ENCODE assay signal across 19 cellular contexts in the genomic region with DNA sequence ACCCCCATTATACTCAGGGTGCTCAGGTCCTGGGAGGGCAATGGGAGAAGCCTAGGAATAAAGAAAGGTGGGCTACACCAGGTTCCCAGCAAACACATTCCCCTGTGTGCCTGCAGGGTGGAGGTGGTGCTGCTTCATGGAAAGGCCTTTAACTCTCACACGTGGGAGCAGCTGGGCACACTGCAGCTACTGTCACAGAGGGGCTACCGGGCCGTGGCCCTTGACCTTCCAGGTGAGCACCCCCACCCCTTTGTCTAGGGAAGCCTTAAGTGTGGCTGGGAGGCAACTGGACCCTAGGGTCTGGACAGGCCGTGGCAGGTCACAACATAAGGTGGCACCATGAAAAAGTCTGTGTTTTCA.
"Had no signal": no experiment of that assay in that cellular context is flagged by ENCODE, and none has a peak within 500 bp of the region (broad histone marks: within the 10 kb centered on the region; RNA-seq: fewer than 3 reads in every experiment).

No MANE protein-coding gene starts in this region.

- H3K27me3 Mint-ChIP-seq: activated CD4-positive, alpha-beta memory T cell treated with anti-CD3 and anti-CD28 coated beads for 36 hours; activated CD4-positive, alpha-beta T cell treated with anti-CD3 and anti-CD28 coated beads, Interleukin-2, amount 10 ng/mL, durations not matched to agents 7 days and 5 days had no signal

- DNase-seq: activated CD4-positive, CD25-positive, alpha-beta regulatory T cell; activated CD8-positive, alpha-beta memory T cell treated with anti-CD3 and anti-CD28 coated beads, Interleukin-2, amount 50 U/mL, for 4 hours; MM.1S; NCI-H1105; NCI-H1436 treated with DMSO at 0.1 percent for 48 hours; NCI-H187; NCI-H2081; NCI-H446 treated with DMSO at 0.1 percent for 48 hours; NCI-H526; NCI-H82; PC-3; SIG-M5 had no signal

- H3K9me3 Mint-ChIP-seq: activated CD4-positive, alpha-beta memory T cell treated with anti-CD3 and anti-CD28 coated beads for 36 hours; activated CD4-positive, alpha-beta T cell treated with anti-CD3 and anti-CD28 coated beads, Interleukin-2, amount 10 ng/mL, durations not matched to agents 7 days and 5 days; activated naive CD4-positive, alpha-beta T cell treated with anti-CD3 and anti-CD28 coated beads, Interleukin-2, amount 50 U/mL, for 72 hours; activated T-helper 1 cell treated with anti-CD3 and anti-CD28 coated beads, Interleukin-12 subunit alpha, Interleukin-12 subunit beta, Interleukin-2, Interleukin-4 antibody, amounts not matched to agents 30 ng/mL and 10 ng/mL and 1 ng/mL, durations not matched to agents 14 hours and 24 hours and 36 hours had no signal

- H3K27ac Mint-ChIP-seq: activated CD4-positive, alpha-beta T cell treated with anti-CD3 and anti-CD28 coated beads, Interleukin-2, amount 10 ng/mL, durations not matched to agents 7 days and 5 days; activated naive CD4-positive, alpha-beta T cell treated with anti-CD3 and anti-CD28 coated beads, Interleukin-2, amount 50 U/mL, for 72 hours; activated T-helper 1 cell treated with anti-CD3 and anti-CD28 coated beads, Interleukin-12 subunit alpha, Interleukin-12 subunit beta, Interleukin-2, Interleukin-4 antibody, amounts not matched to agents 30 ng/mL and 10 ng/mL and 1 ng/mL, durations not matched to agents 14 hours and 24 hours and 36 hours had no signal

- ATAC-seq: activated naive CD4-positive, alpha-beta T cell treated with anti-CD3 and anti-CD28 coated beads, Interleukin-2, amount 50 U/mL, for 72 hours; PC-3 had no signal

- FAIRE-seq: bronchial epithelial cell, RCC 7860 had no signal

- H3K4me3 Mint-ChIP-seq: activated CD4-positive, alpha-beta memory T cell treated with anti-CD3 and anti-CD28 coated beads for 36 hours; activated CD4-positive, alpha-beta T cell treated with anti-CD3 and anti-CD28 coated beads, Interleukin-2, amount 10 ng/mL, durations not matched to agents 7 days and 5 days; activated T-helper 1 cell treated with anti-CD3 and anti-CD28 coated beads, Interleukin-12 subunit alpha, Interleukin-12 subunit beta, Interleukin-2, Interleukin-4 antibody, amounts not matched to agents 30 ng/mL and 10 ng/mL and 1 ng/mL, durations not matched to agents 14 hours and 24 hours and 36 hours had no signal

- H3K27ac ChIP-seq: VCaP had no signal
